In the genomic region with DNA sequence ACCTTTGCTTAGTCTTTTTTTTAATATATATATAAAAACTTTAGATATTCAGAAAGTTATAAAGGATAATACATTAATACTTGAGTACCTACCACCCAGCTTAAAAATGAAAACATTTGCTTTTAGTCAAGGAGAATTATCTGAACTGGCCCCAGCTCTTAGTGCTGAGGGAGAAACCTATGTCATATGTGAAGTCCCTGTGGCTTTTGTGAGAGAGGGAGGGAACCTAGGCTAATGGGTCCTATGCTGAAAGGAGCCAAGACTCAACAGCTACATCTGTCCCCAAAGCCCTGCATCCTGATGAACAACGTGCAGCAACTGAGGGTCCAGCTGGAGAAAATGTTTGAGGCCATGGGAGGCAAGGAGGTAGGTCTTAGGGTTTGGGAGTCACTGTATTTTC, we compare ENCODE assay signal across 18 cellular contexts.
DNase-seq lines count a peak whose midpoint lies in the region; ATAC-seq and TF ChIP-seq lines count a peak whose summit lies in the region.
"Had no signal": no experiment of that assay in that cellular context is flagged by ENCODE, and none has a peak within 500 bp of the region (broad histone marks: within the 10 kb centered on the region; RNA-seq: fewer than 3 reads in every experiment).

No MANE protein-coding gene starts in this region.

- peaks cover 44% of the 10 kb centered on the region for H3K4me1 ChIP-seq in OCI-LY3 (ENCODE audit: low read length)
- H3K4me1 ChIP-seq in lung (ENCODE audit: control insufficient read depth in 2 of 2, insufficient read depth in 2 of 2, low read length in 2 of 2), result no peaks in the 10 kb centered on the region
- H3K4me1 ChIP-seq: A549 had no signal

- H3K4me3 Mint-ChIP-seq in activated CD8-positive, alpha-beta T cell treated with anti-CD3 and anti-CD28 coated beads, Interleukin-2, amount 10 ng/mL, durations not matched to agents 7 days and 5 days, result no peak overlapping the region
- H3K4me3 Mint-ChIP-seq in activated CD8-positive, alpha-beta T cell treated with anti-CD3 and anti-CD28 coated beads for 36 hours, result no peak overlapping the region
- H3K4me3 Mint-ChIP-seq: CD4-positive, alpha-beta memory T cell; GM23338 had no signal

- CTCF ChIA-PET in activated CD8-positive, alpha-beta T cell treated with anti-CD3 and anti-CD28 coated beads, Interleukin-2, amount 10 ng/mL, durations not matched to agents 7 days and 5 days (lab: Charles Lee), result no interaction called here
- CTCF ChIA-PET in activated CD8-positive, alpha-beta T cell treated with anti-CD3 and anti-CD28 coated beads for 36 hours (lab: Charles Lee), result interaction anchor here (0.8 to 1.4 kb wide), 2 partner anchors 20 to 695 kb away, joined by 3 to 4 read pairs; no protein-coding TSS in a partner anchor

- H4K20me1 ChIP-seq in OCI-LY3 (ENCODE audit: insufficient read depth, low read length), result no peaks in the 10 kb centered on the region

- no peak overlapping the region; the same call in 1 of the 2 replicates for H2AFZ ChIP-seq in OCI-LY3 (ENCODE audit: low read depth, low read length)
- H2AFZ ChIP-seq: GM23338 had no signal

- no peaks in the 10 kb centered on the region for H3K36me3 Mint-ChIP-seq in activated CD8-positive, alpha-beta T cell treated with anti-CD3 and anti-CD28 coated beads, Interleukin-2, amount 10 ng/mL, durations not matched to agents 7 days and 5 days (ENCODE audit: low read depth)
- H3K36me3 Mint-ChIP-seq in activated CD8-positive, alpha-beta T cell treated with anti-CD3 and anti-CD28 coated beads for 36 hours (ENCODE audit: low read depth), result no peaks in the 10 kb centered on the region
- H3K36me3 Mint-ChIP-seq: CD4-positive, alpha-beta memory T cell had no signal

- peak overlapping the region; percentile 63; the same call in 1 of the 2 replicates for H3K27ac ChIP-seq in OCI-LY3 (ENCODE audit: low read length)
- no peak overlapping the region for H3K27ac ChIP-seq in lung (ENCODE audit: low read depth in 1 of 2, low read length in 1 of 2)
- H3K27ac ChIP-seq: 22Rv1, A549, C4-2B, HL-60 had no signal

- H3K9ac ChIP-seq in OCI-LY3 (ENCODE audit: low read length), result peak overlapping the region; percentile 53; the same call in 1 of the 2 replicates

- intact Hi-C loops in activated CD8-positive, alpha-beta T cell treated with anti-CD3 and anti-CD28 coated beads for 36 hours (cut with micrococcal nuclease), result no loop called here

- H3K27me3 ChIP-seq in OCI-LY3 (ENCODE audit: low read depth, low read length) (no peaks in the 10 kb centered on the region), lung (ENCODE audit: control insufficient read depth, insufficient read depth) (no peaks in the 10 kb centered on the region)

- peak overlapping the region; percentile 81 for H3K4me2 ChIP-seq in OCI-LY3 (ENCODE audit: low read length)
- H3K4me2 ChIP-seq: A549, GM23338 had no signal

- no peak for TF ChIP-seq CTCF in activated CD8-positive, alpha-beta T cell treated with anti-CD3 and anti-CD28 coated beads for 36 hours (IDR thresholded peaks at IDR 0.05)
- no peak for TF ChIP-seq CTCF in GM10266 (IDR thresholded peaks at IDR 0.05; ENCODE audit: control insufficient read depth, insufficient read depth, low read depth, missing control alignments)
- no peak for TF ChIP-seq CTCF in OCI-LY3 (IDR thresholded peaks at IDR 0.05; ENCODE audit: low read depth, low read length)
- TF ChIP-seq CTCF in lung (IDR thresholded peaks at IDR 0.05; ENCODE audit: control extremely low read depth, extremely low read depth), result no peak

- H3K36me3 ChIP-seq in OCI-LY3 (replicated peaks; ENCODE audit: low read depth, low read length) (no peaks in the 10 kb centered on the region), lung (ENCODE audit: control insufficient read depth in 2 of 2, insufficient read depth in 2 of 2, low read length in 2 of 2) (peaks cover 47 to 60% of the 10 kb centered on the region in 2 donors)

- POLR2A ChIA-PET in activated CD8-positive, alpha-beta T cell treated with anti-CD3 and anti-CD28 coated beads, Interleukin-2, amount 10 ng/mL, durations not matched to agents 7 days and 5 days (lab: Charles Lee), result no interaction called here
- POLR2A ChIA-PET in activated CD8-positive, alpha-beta T cell treated with anti-CD3 and anti-CD28 coated beads for 36 hours (lab: Charles Lee), result no interaction called here

- 93 to 94% methylated on average over 1 of the region's 1 CpG for WGBS in lung, 2 donors

- no peak for ATAC-seq in activated CD8-positive, alpha-beta T cell treated with anti-CD3 and anti-CD28 coated beads, Interleukin-2, amount 10 ng/mL, durations not matched to agents 7 days and 5 days
- ATAC-seq in activated CD8-positive, alpha-beta T cell treated with anti-CD3 and anti-CD28 coated beads for 36 hours, result no peak
- ATAC-seq in lung (ENCODE audit: insufficient read depth, low FRiP score), result no peak
- ATAC-seq: A549, GM23338 had no signal

- no peak overlapping the region for H3K4me3 ChIP-seq in OCI-LY3 (ENCODE audit: low read length)
- no peak overlapping the region for H3K4me3 ChIP-seq in lung
- H3K4me3 ChIP-seq: A549, GM23338 had no signal

- H3K9me3 ChIP-seq in OCI-LY3 (ENCODE audit: insufficient read depth, low read length) (no peaks in the 10 kb centered on the region), lung (ENCODE audit: control insufficient read depth in 2 of 2, insufficient read depth in 1 of 2, low read length in 1 of 2) (no peaks in the 10 kb centered on the region)
- H3K9me3 ChIP-seq: A549 had no signal

- H3K27ac Mint-ChIP-seq in activated CD8-positive, alpha-beta T cell treated with anti-CD3 and anti-CD28 coated beads, Interleukin-2, amount 10 ng/mL, durations not matched to agents 7 days and 5 days, result no peak overlapping the region
- no peak overlapping the region for H3K27ac Mint-ChIP-seq in activated CD8-positive, alpha-beta T cell treated with anti-CD3 and anti-CD28 coated beads for 36 hours
- H3K27ac Mint-ChIP-seq: CD4-positive, alpha-beta memory T cell; GM23338 had no signal

- no peaks in the 10 kb centered on the region for H3K9me3 Mint-ChIP-seq in activated CD8-positive, alpha-beta T cell treated with anti-CD3 and anti-CD28 coated beads, Interleukin-2, amount 10 ng/mL, durations not matched to agents 7 days and 5 days (ENCODE audit: insufficient read depth)
- H3K9me3 Mint-ChIP-seq in activated CD8-positive, alpha-beta T cell treated with anti-CD3 and anti-CD28 coated beads for 36 hours, result no peaks in the 10 kb centered on the region
- H3K9me3 Mint-ChIP-seq: CD4-positive, alpha-beta memory T cell; GM23338 had no signal

- no peaks in the 10 kb centered on the region for H3K4me1 Mint-ChIP-seq in activated CD8-positive, alpha-beta T cell treated with anti-CD3 and anti-CD28 coated beads, Interleukin-2, amount 10 ng/mL, durations not matched to agents 7 days and 5 days (ENCODE audit: low read depth)
- H3K4me1 Mint-ChIP-seq in activated CD8-positive, alpha-beta T cell treated with anti-CD3 and anti-CD28 coated beads for 36 hours (ENCODE audit: low read depth), result peaks cover 2% of the 10 kb centered on the region
- H3K4me1 Mint-ChIP-seq: CD4-positive, alpha-beta memory T cell; GM23338 had no signal

- DNase-seq in activated CD8-positive, alpha-beta T cell treated with anti-CD3 and anti-CD28 coated beads, Interleukin-2, amount 10 ng/mL, durations not matched to agents 7 days and 5 days, result peak; percentile 4
- DNase-seq in activated CD8-positive, alpha-beta T cell treated with anti-CD3 and anti-CD28 coated beads for 36 hours, result no peak
- peak; percentile 20 for DNase-seq in GM10266 (ENCODE audit: extremely low spot score)
- peak; percentile 11 for DNase-seq in lung (ENCODE audit: low spot score)
- no peak for DNase-seq in T-helper 9 cell
- DNase-seq in CD1c-positive myeloid dendritic cell (ENCODE audit: extremely low spot score), result no peak
- DNase-seq: AML-193; CD4-positive, alpha-beta memory T cell; DMS153; DMS79; GDM1; HCEC 1CT had no signal

- no peaks in the 10 kb centered on the region for H3K27me3 Mint-ChIP-seq in activated CD8-positive, alpha-beta T cell treated with anti-CD3 and anti-CD28 coated beads, Interleukin-2, amount 10 ng/mL, durations not matched to agents 7 days and 5 days (ENCODE audit: low read depth)
- peaks cover 2% of the 10 kb centered on the region for H3K27me3 Mint-ChIP-seq in activated CD8-positive, alpha-beta T cell treated with anti-CD3 and anti-CD28 coated beads for 36 hours

- no peaks in the 10 kb centered on the region for H3K79me2 ChIP-seq in OCI-LY3 (ENCODE audit: low read length)

Comparison
In these comparisons a context has a peak if more than half of its experiments do, and no peak if none do; other contexts are left out.
1. DNase-seq: peak in activated CD8-positive, alpha-beta T cell treated with anti-CD3 and anti-CD28 coated beads, Interleukin-2, amount 10 ng/mL, durations not matched to agents 7 days and 5 days (single experiment), GM10266 (single experiment) and lung (single experiment); none in activated CD8-positive, alpha-beta T cell treated with anti-CD3 and anti-CD28 coated beads for 36 hours (single experiment), T-helper 9 cell (single experiment) and CD1c-positive myeloid dendritic cell (single experiment).